ENCODE assay signal across 17 cellular contexts in genomic region chr5:67303356-67303755, GRCh38.
DNase-seq lines count a peak whose midpoint lies in the region; ATAC-seq and TF ChIP-seq lines count a peak whose summit lies in the region.
"Had no signal": no experiment of that assay in that cellular context is flagged by ENCODE, and none has a peak within 500 bp of the region (broad histone marks: within the 10 kb centered on the region; RNA-seq: fewer than 3 reads in every experiment).

No MANE protein-coding gene starts in this region.

- no peaks in the 10 kb centered on the region for H3K79me2 ChIP-seq in smooth muscle cell (ENCODE audit: low read depth)

- H2AFZ ChIP-seq in smooth muscle cell (ENCODE audit: low read depth) = no peak overlapping the region

- H3K9ac ChIP-seq in smooth muscle cell (ENCODE audit: low read depth) = no peak overlapping the region

- H3K4me1 ChIP-seq in A673 (ENCODE audit: insufficient read depth, low read length, poor library complexity, severe bottlenecking) (peaks cover 53% of the 10 kb centered on the region), smooth muscle cell (ENCODE audit: low read depth) (peaks cover 17% of the 10 kb centered on the region)

- H3K4me3 ChIP-seq in A673 (ENCODE audit: low read depth, low read length, poor library complexity, severe bottlenecking) = no peak overlapping the region
- H3K4me3 ChIP-seq in smooth muscle cell = no peak overlapping the region
- H3K4me3 ChIP-seq: spleen, thyroid gland had no signal

- peaks cover under 1% of the 10 kb centered on the region; the same call in 1 of the 2 replicates for H3K9me3 Mint-ChIP-seq in WTC11
- H3K9me3 Mint-ChIP-seq: activated naive CD4-positive, alpha-beta T cell treated with anti-CD3 and anti-CD28 coated beads for 36 hours; IgD-negative memory B cell had no signal

- H3K27me3 Mint-ChIP-seq in WTC11 (ENCODE audit: low read depth) = no peaks in the 10 kb centered on the region

- BruUV-seq in A673 (replicated peaks; lab: Mats Ljungman, UMichigan) = no TSS peak

- H3K27ac Mint-ChIP-seq in WTC11 = no peak overlapping the region
- H3K27ac Mint-ChIP-seq: activated naive CD4-positive, alpha-beta T cell treated with anti-CD3 and anti-CD28 coated beads for 36 hours; IgD-negative memory B cell; mesothelial cell of epicardium had no signal

- H3K9me3 ChIP-seq in A673 (ENCODE audit: low read depth, low read length, poor library complexity, severe bottlenecking) = no peaks in the 10 kb centered on the region
- no peaks in the 10 kb centered on the region for H3K9me3 ChIP-seq in smooth muscle cell (replicated peaks; ENCODE audit: low read depth)
- H3K9me3 ChIP-seq: spleen, thyroid gland had no signal

- intact Hi-C loops in A673 (cut with micrococcal nuclease; ENCODE audit: unreplicated experiment) = loop anchor here (5.0 kb wide), 1 partner anchor 56 kb away; no protein-coding TSS in a partner anchor

- TF ChIP-seq CTCF in A673 (conservative IDR thresholded peaks at IDR 0.05; ENCODE audit: low read depth, low read length) (no peak), WTC11 (IDR thresholded peaks at IDR 0.05) (no peak), smooth muscle cell (IDR thresholded peaks at IDR 0.05; ENCODE audit: borderline replicate concordance, insufficient read depth, poor library complexity, severe bottlenecking) (no peak)

- no peak overlapping the region for H3K4me3 Mint-ChIP-seq in WTC11
- H3K4me3 Mint-ChIP-seq: activated naive CD4-positive, alpha-beta T cell treated with anti-CD3 and anti-CD28 coated beads for 36 hours; IgD-negative memory B cell; mesothelial cell of epicardium had no signal

- POLR2A ChIA-PET in A673 (lab: Charles Lee; ENCODE audit: low non-redundant PET) (interaction anchor here (0.6 kb wide), 1 partner anchor 8 kb away, joined by 5 read pairs; no protein-coding TSS in a partner anchor), WTC11 (lab: Charles Lee) (no interaction called here)

- H3K4me2 ChIP-seq in smooth muscle cell = no peak overlapping the region

- peaks cover 3% of the 10 kb centered on the region; the same call in 1 of the 2 replicates for H3K4me1 Mint-ChIP-seq in WTC11

- no peaks in the 10 kb centered on the region for H4K20me1 ChIP-seq in smooth muscle cell (ENCODE audit: low read depth)

- DNase-seq in A673 (ENCODE audit: low spot score) (peak; percentile 47), HT1080 (ENCODE audit: low read depth) (peak; percentile 86), WTC11 (ENCODE audit: low spot score) (no peak), glomerular visceral epithelial cell (ENCODE audit: extremely low spot score) (peak; percentile 59), occipital lobe (lab: John Stamatoyannopoulos, UW) (no peak), NCI-H2107 treated with DMSO at 0.1 percent for 48 hours (lab: John Stamatoyannopoulos, UW; ENCODE audit: unreplicated experiment) (no peak), smooth muscle cell (lab: John Stamatoyannopoulos, UW; ENCODE audit: unreplicated experiment) (no peak), NCI-H1417 treated with DMSO at 0.1 percent for 48 hours (lab: John Stamatoyannopoulos, UW) (no peak)
- DNase-seq: activated naive CD4-positive, alpha-beta T cell treated with anti-CD3 and anti-CD28 coated beads for 36 hours; Calu3; erythroblast; NCI-H1694; NCI-H69; spleen; thyroid gland had no signal

- no peaks in the 10 kb centered on the region for H3K36me3 Mint-ChIP-seq in WTC11
- H3K36me3 Mint-ChIP-seq: IgD-negative memory B cell, mesothelial cell of epicardium had no signal

- H3K36me3 ChIP-seq in A673 (ENCODE audit: insufficient read depth, low read length, poor library complexity, severe bottlenecking) = no peaks in the 10 kb centered on the region
- H3K36me3 ChIP-seq in smooth muscle cell (ENCODE audit: low read depth) = no peaks in the 10 kb centered on the region
- H3K36me3 ChIP-seq: spleen, thyroid gland had no signal

- H3K27me3 ChIP-seq in A673 (replicated peaks; ENCODE audit: insufficient read depth, low read depth, low read length, poor library complexity) (no peaks in the 10 kb centered on the region), smooth muscle cell (ENCODE audit: low read depth) (no peaks in the 10 kb centered on the region)
- H3K27me3 ChIP-seq: spleen, thyroid gland had no signal

- CTCF ChIA-PET in A673 (lab: Charles Lee) (no interaction called here), WTC11 (lab: Charles Lee) (no interaction called here)

- 96% methylated on average over 3 of the region's 3 CpGs for WGBS in smooth muscle cell (ENCODE audit: low lambda C conversion rate)

- H3K27ac ChIP-seq in A673 (ENCODE audit: low read depth, low read length, poor library complexity, severe bottlenecking) = no peak overlapping the region
- no peak overlapping the region for H3K27ac ChIP-seq in smooth muscle cell (ENCODE audit: low read depth)
- H3K27ac ChIP-seq: thyroid gland had no signal

- peak; percentile 39; the same call in 1 of the 2 replicates for ATAC-seq in WTC11

- H3F3A ChIP-seq in smooth muscle cell (ENCODE audit: low read depth) = peaks cover 31% of the 10 kb centered on the region

TF ChIP-seq in WTC11, 78 proteins besides CTCF, POLR2A, EP300 and RAD21:
- TF ChIP-seq ATF2 (CRISPR knock-in tag; IDR thresholded peaks at IDR 0.05; ENCODE audit: borderline replicate concordance, low read depth) = no peak

Comparison
In these comparisons a context has a peak if more than half of its experiments do, and no peak if none do; other contexts are left out.
1. DNase-seq: peak in A673 (single experiment), HT1080 (single experiment) and glomerular visceral epithelial cell (single experiment); none in WTC11 (single experiment), occipital lobe (single experiment), NCI-H2107 treated with DMSO at 0.1 percent for 48 hours (single experiment), smooth muscle cell (single experiment) and NCI-H1417 treated with DMSO at 0.1 percent for 48 hours (single experiment).